ENCODE assay signal across 1 cellular context in genomic region chr6:39217177-39217864, GRCh38.
TF ChIP-seq lines count a peak whose summit lies in the region.

No MANE protein-coding gene starts in this region.

TF ChIP-seq in GM23338, 12 proteins besides CTCF, POLR2A, EP300 and RAD21 (continued from another document):
- TF ChIP-seq ZNF462 (CRISPR knock-in tag; IDR thresholded peaks at IDR 0.05) (no peak), ETS1 (IDR thresholded peaks at IDR 0.05) (no peak)
